Comparison of ENCODE assay signal across 1 cellular context in genomic region chr6:28643017-28643740, GRCh38.
TF ChIP-seq lines count a peak whose summit lies in the region.

No MANE protein-coding gene starts in this region.

TF ChIP-seq in HEK293, 187 proteins besides CTCF, POLR2A, EP300 and RAD21 (continued from another document and continues in another):
- 0 out of 2 replicates have a peak, but pooled peaks have one; percentile 26 for TF ChIP-seq PRDM4 (tag by site-specific recombination; IDR thresholded peaks at IDR 0.05)
- peak; percentile 94 for TF ChIP-seq ZNF561 (tag by site-specific recombination; IDR thresholded peaks at IDR 0.05; ENCODE audit: borderline replicate concordance)
- 0 out of 2 replicates have a peak, but pooled peaks have one; percentile 22 for TF ChIP-seq ZNF843 (tag by site-specific recombination; IDR thresholded peaks at IDR 0.05)
- TF ChIP-seq INSM2 (tag by site-specific recombination; IDR thresholded peaks at IDR 0.05) = 0 out of 2 replicates have a peak, but pooled peaks have one; percentile 14
- TF ChIP-seq ZNF530 (tag by site-specific recombination; IDR thresholded peaks at IDR 0.05; ENCODE audit: low read depth) = no peak
- TF ChIP-seq FEZF1 (tag by site-specific recombination; IDR thresholded peaks at IDR 0.05) = peak; percentile 45; the same call in 1 of the 2 replicates
- TF ChIP-seq ZNF768 (tag by site-specific recombination; IDR thresholded peaks at IDR 0.05) = no peak
- peak; percentile 31 for TF ChIP-seq ZNF629 (tag by site-specific recombination; IDR thresholded peaks at IDR 0.05)
- peak; percentile 69 for TF ChIP-seq PRDM6 (tag by site-specific recombination; IDR thresholded peaks at IDR 0.05)
- peak; percentile 40; the same call in 1 of the 2 replicates for TF ChIP-seq TCF7L2 (IDR thresholded peaks at IDR 0.05; ENCODE audit: borderline replicate concordance, low read depth, low read length)
- peak; percentile 96 for TF ChIP-seq ZNF660 (tag by site-specific recombination; IDR thresholded peaks at IDR 0.05)
- peak; percentile 49 for TF ChIP-seq ZXDB (tag by site-specific recombination; IDR thresholded peaks at IDR 0.05)
- peak; percentile 11; the same call in 1 of the 2 replicates for TF ChIP-seq PRDM10 (tag by site-specific recombination; IDR thresholded peaks at IDR 0.05)
- TF ChIP-seq ZNF366 (tag by site-specific recombination; conservative IDR thresholded peaks at IDR 0.05) = peak; percentile 94
- TF ChIP-seq ZNF837 (tag by site-specific recombination; IDR thresholded peaks at IDR 0.05) = no peak
- TF ChIP-seq ZBTB17 (tag by site-specific recombination; IDR thresholded peaks at IDR 0.05) = peak; percentile 70
- TF ChIP-seq ZNF449 (tag by site-specific recombination; IDR thresholded peaks at IDR 0.05) = peak; percentile 45; the same call in 1 of the 2 replicates
- TF ChIP-seq ZBTB44 (tag by site-specific recombination; IDR thresholded peaks at IDR 0.05) = peak; percentile 32; the same call in 1 of the 2 replicates
- peak; percentile 50; the same call in 1 of the 2 replicates for TF ChIP-seq ZNF10 (tag by site-specific recombination; IDR thresholded peaks at IDR 0.05)
- peak; percentile 92 for TF ChIP-seq ZSCAN30 (tag by site-specific recombination; IDR thresholded peaks at IDR 0.05)
- TF ChIP-seq KLF8 (tag by site-specific recombination; IDR thresholded peaks at IDR 0.05) = 0 out of 2 replicates have a peak, but pooled peaks have one; percentile 30
- TF ChIP-seq ZNF221 (tag by site-specific recombination; IDR thresholded peaks at IDR 0.05; ENCODE audit: borderline replicate concordance) = no peak
- TF ChIP-seq ZEB2 (tag by site-specific recombination; IDR thresholded peaks at IDR 0.05) = 0 out of 2 replicates have a peak, but pooled peaks have one; percentile 22
- TF ChIP-seq ZBTB8A (tag by site-specific recombination; IDR thresholded peaks at IDR 0.05) = peak; percentile 51
- TF ChIP-seq ZNF2 (tag by site-specific recombination; IDR thresholded peaks at IDR 0.05) = peak; percentile 55
- peak; percentile 72 for TF ChIP-seq SP7 (tag by site-specific recombination; IDR thresholded peaks at IDR 0.05)
- peak; percentile 53; the same call in 1 of the 2 replicates for TF ChIP-seq ZNF664 (tag by site-specific recombination; IDR thresholded peaks at IDR 0.05)
- no peak for TF ChIP-seq ZBTB48 (tag by site-specific recombination; IDR thresholded peaks at IDR 0.05)
- TF ChIP-seq ZNF549 (tag by site-specific recombination; IDR thresholded peaks at IDR 0.05) = peak; percentile 89
- no peak for TF ChIP-seq ZNF292 (tag by site-specific recombination; IDR thresholded peaks at IDR 0.05; ENCODE audit: borderline replicate concordance, low read depth)
- peak; percentile 53; the same call in 1 of the 2 replicates for TF ChIP-seq GFI1B (tag by site-specific recombination; IDR thresholded peaks at IDR 0.05)
- peak; percentile 14 for TF ChIP-seq WT1 (tag by site-specific recombination; IDR thresholded peaks at IDR 0.05)
- peak; percentile 53; the same call in 1 of the 2 replicates for TF ChIP-seq ZNF610 (tag by site-specific recombination; IDR thresholded peaks at IDR 0.05; ENCODE audit: borderline replicate concordance)
- TF ChIP-seq ZNF580 (tag by site-specific recombination; IDR thresholded peaks at IDR 0.05) = peak; percentile 76; the same call in 1 of the 2 replicates
- no peak for TF ChIP-seq ZNF335 (tag by site-specific recombination; conservative IDR thresholded peaks at IDR 0.05)
- peak; percentile 10; the same call in 1 of the 2 replicates for TF ChIP-seq ZNF146 (tag by site-specific recombination; IDR thresholded peaks at IDR 0.05)
- no peak for TF ChIP-seq ZNF280C (tag by site-specific recombination; IDR thresholded peaks at IDR 0.05)
- TF ChIP-seq SP2 (tag by site-specific recombination; IDR thresholded peaks at IDR 0.05) = 0 out of 2 replicates have a peak, but pooled peaks have one; percentile 14
- 0 out of 2 replicates have a peak, but pooled peaks have one; percentile 9 for TF ChIP-seq REST (tag by site-specific recombination; IDR thresholded peaks at IDR 0.05)
